In genomic region chr12:79512068-79512467, GRCh38 we compare ENCODE assay signal across 15 cellular contexts.
DNase-seq lines count a peak whose midpoint lies in the region; ATAC-seq, FAIRE-seq and TF ChIP-seq lines count a peak whose summit lies in the region.
"Had no signal": no experiment of that assay in that cellular context is flagged by ENCODE, and none has a peak within 500 bp of the region (broad histone marks: within the 10 kb centered on the region; RNA-seq: fewer than 3 reads in every experiment).

No MANE protein-coding gene starts in this region.

- WGBS in K562 (ENCODE audit: insufficient coverage, low coverage, missing lambda C conversion rate), result 0% methylated on average over 6 of the region's 6 CpGs

- TF ChIP-seq CTCF in GM06990 (IDR thresholded peaks at IDR 0.05; ENCODE audit: insufficient read depth, low read length, poor library complexity, severe bottlenecking), result peak; percentile 31
- TF ChIP-seq CTCF in K562 (IDR thresholded peaks at IDR 0.05 in 2 of 3, conservative IDR thresholded peaks at IDR 0.05 in 1 of 3; ENCODE audit: insufficient read depth in 2 of 3, low read depth in 1 of 3, low read length in 3 of 3), result peak in 2 of 3 experiments; percentile 8 to 10; a peak in 1 of 6 replicates
- peak; percentile 21 for TF ChIP-seq CTCF in neural crest cell (conservative IDR thresholded peaks at IDR 0.05)

- no peaks in the 10 kb centered on the region for H3K9me1 ChIP-seq in K562 (ENCODE audit: control insufficient read depth, insufficient read depth, low read length)

- intact Hi-C loops in K562 (cut with micrococcal nuclease), result no loop called here

- ATAC-seq in K562 (no peak), HG03280 (IDR thresholded peaks at IDR 0.05; ENCODE audit: unreplicated experiment) (no peak), GM18909 (IDR thresholded peaks at IDR 0.05; ENCODE audit: poor library complexity, unreplicated experiment) (no peak)
- ATAC-seq: activated CD8-positive, alpha-beta memory T cell treated with anti-CD3 and anti-CD28 coated beads, Interleukin-2, amount 10 ng/mL, durations not matched to agents 7 days and 5 days; gastroesophageal sphincter had no signal

- no peak overlapping the region for H3K4me3 Mint-ChIP-seq in neural crest cell
- H3K4me3 Mint-ChIP-seq: activated CD8-positive, alpha-beta memory T cell treated with anti-CD3 and anti-CD28 coated beads, Interleukin-2, amount 10 ng/mL, durations not matched to agents 7 days and 5 days; dendritic cell treated with granulocyte-macrophage colony-stimulating factor and Interleukin-4, amounts not matched to agents 40 ng/mL and 50 ng/mL, for 4 days; nephron had no signal

- BruUV-seq in K562 (replicated peaks; lab: Mats Ljungman, UMichigan), result no TSS peak

- in situ Hi-C loops in K562 (cut with MboI), result no loop called here

- H3K4me2 ChIP-seq in K562 (ENCODE audit: insufficient read depth, low read length), result no peak overlapping the region

- no peak overlapping the region for H3K27ac Mint-ChIP-seq in neural crest cell (ENCODE audit: unreplicated experiment)
- H3K27ac Mint-ChIP-seq: activated CD8-positive, alpha-beta memory T cell treated with anti-CD3 and anti-CD28 coated beads, Interleukin-2, amount 10 ng/mL, durations not matched to agents 7 days and 5 days; dendritic cell treated with granulocyte-macrophage colony-stimulating factor and Interleukin-4, amounts not matched to agents 40 ng/mL and 50 ng/mL, for 4 days; nephron had no signal

- CTCF ChIA-PET in K562 (lab: Yijun Ruan, JAX; ENCODE audit: low intra/inter-chr PET ratio), result no interaction called here

- POLR2A ChIA-PET in K562 (lab: Yijun Ruan, JAX), result no interaction called here

- FAIRE-seq in K562 (lab: Jason Lieb, UNC), result no peak
- FAIRE-seq: GM18507, small intestine had no signal

- no peak for TF ChIP-seq EP300 in Ishikawa (IDR thresholded peaks at IDR 0.05; ENCODE audit: borderline replicate concordance)
- no peak for TF ChIP-seq EP300 in K562 (IDR thresholded peaks at IDR 0.05; ENCODE audit: low read length)

- peak; percentile 43 for TF ChIP-seq RAD21 in Ishikawa (IDR thresholded peaks at IDR 0.05; ENCODE audit: low read depth)
- no peak for TF ChIP-seq RAD21 in K562 (CRISPR knock-in tag; conservative IDR thresholded peaks at IDR 0.05 in 1 of 2, IDR thresholded peaks at IDR 0.05 in 1 of 2)

- no peaks in the 10 kb centered on the region for H3K36me3 ChIP-seq in GM06990 (ENCODE audit: control insufficient read depth, insufficient read depth, low read length)
- no peaks in the 10 kb centered on the region for H3K36me3 ChIP-seq in K562 (ENCODE audit: control insufficient read depth, insufficient read depth, low read length)
- H3K36me3 ChIP-seq: gastroesophageal sphincter, left ventricle myocardium inferior had no signal

- H3K9ac ChIP-seq in K562 (ENCODE audit: insufficient read depth in 1 of 2, low read depth in 2 of 2, low read length in 2 of 2), result no peak overlapping the region

- H3K4me3 ChIP-seq in GM06990 (replicated peaks; ENCODE audit: low read depth, low read length) (no peak overlapping the region), K562 (no peak overlapping the region)
- H3K4me3 ChIP-seq: gastroesophageal sphincter, left ventricle myocardium inferior had no signal

- H3K9me3 Mint-ChIP-seq in neural crest cell, result peaks cover 6% of the 10 kb centered on the region

- no peaks in the 10 kb centered on the region for H3K4me1 Mint-ChIP-seq in neural crest cell
- H3K4me1 Mint-ChIP-seq: activated CD8-positive, alpha-beta memory T cell treated with anti-CD3 and anti-CD28 coated beads, Interleukin-2, amount 10 ng/mL, durations not matched to agents 7 days and 5 days; nephron had no signal

- H2AFZ ChIP-seq in K562 (ENCODE audit: low read depth, low read length), result no peak overlapping the region

- DNase-seq in GM06990 (ENCODE audit: extremely low read depth, insufficient read length) (no peak), K562 (ENCODE audit: extremely low read depth in 1 of 4, low spot score in 3 of 4) (no peak), neural crest cell (ENCODE audit: low read depth, low spot score) (no peak), H4 (ENCODE audit: low spot score) (no peak)
- DNase-seq: activated CD8-positive, alpha-beta memory T cell treated with anti-CD3 and anti-CD28 coated beads, Interleukin-2, amount 10 ng/mL, durations not matched to agents 7 days and 5 days; left ventricle myocardium inferior; Right ventricle myocardium superior; small intestine had no signal

- H3K27me3 ChIP-seq in GM06990 (replicated peaks; ENCODE audit: control insufficient read depth, insufficient read depth, low read length) (no peaks in the 10 kb centered on the region), K562 (ENCODE audit: control insufficient read depth in 2 of 2, insufficient read depth in 2 of 2, low read length in 2 of 2) (no peaks in the 10 kb centered on the region)
- H3K27me3 ChIP-seq: gastroesophageal sphincter had no signal

- no peaks in the 10 kb centered on the region for H3K79me2 ChIP-seq in K562 (ENCODE audit: control insufficient read depth, insufficient read depth, low read length)

- no peak overlapping the region for H3K27ac ChIP-seq in K562 (ENCODE audit: extremely low read depth, low read depth, low read length)
- H3K27ac ChIP-seq: gastroesophageal sphincter, left ventricle myocardium inferior had no signal

- H4K20me1 ChIP-seq in K562 (replicated peaks; ENCODE audit: control insufficient read depth, insufficient read depth, low read length), result no peaks in the 10 kb centered on the region

- no peaks in the 10 kb centered on the region for H3K36me3 Mint-ChIP-seq in neural crest cell (ENCODE audit: low read depth)
- H3K36me3 Mint-ChIP-seq: activated CD8-positive, alpha-beta memory T cell treated with anti-CD3 and anti-CD28 coated beads, Interleukin-2, amount 10 ng/mL, durations not matched to agents 7 days and 5 days had no signal

- no peaks in the 10 kb centered on the region for H3K4me1 ChIP-seq in K562 (replicated peaks in 1 of 2; ENCODE audit: control insufficient read depth in 2 of 2, insufficient read depth in 2 of 2, low read length in 2 of 2)
- H3K4me1 ChIP-seq: gastroesophageal sphincter, left ventricle myocardium inferior had no signal

- H3K27me3 Mint-ChIP-seq in neural crest cell (ENCODE audit: low read depth), result no peaks in the 10 kb centered on the region
- H3K27me3 Mint-ChIP-seq: activated CD8-positive, alpha-beta memory T cell treated with anti-CD3 and anti-CD28 coated beads, Interleukin-2, amount 10 ng/mL, durations not matched to agents 7 days and 5 days; dendritic cell treated with granulocyte-macrophage colony-stimulating factor and Interleukin-4, amounts not matched to agents 40 ng/mL and 50 ng/mL, for 4 days had no signal

- no peak for TF ChIP-seq POLR2A in K562 (conservative IDR thresholded peaks at IDR 0.05)

- H3K9me3 ChIP-seq in K562 (replicated peaks; ENCODE audit: control insufficient read depth, insufficient read depth, low read depth, low read length), result no peaks in the 10 kb centered on the region; the same call in 1 of the 2 replicates
- H3K9me3 ChIP-seq: gastroesophageal sphincter had no signal

TF ChIP-seq in Ishikawa, 13 proteins besides CTCF, POLR2A, EP300 and RAD21:
- TF ChIP-seq NFIC (IDR thresholded peaks at IDR 0.05), result no peak
- no peak for TF ChIP-seq USF1 (IDR thresholded peaks at IDR 0.05)
- TF ChIP-seq TEAD4 (IDR thresholded peaks at IDR 0.05), result no peak
- no peak for TF ChIP-seq YY1 (IDR thresholded peaks at IDR 0.05; ENCODE audit: low read depth)
- TF ChIP-seq ZBTB7A (IDR thresholded peaks at IDR 0.05; ENCODE audit: low read depth), result no peak
- TF ChIP-seq MAX (IDR thresholded peaks at IDR 0.05), result no peak
- no peak for TF ChIP-seq EGR1 (IDR thresholded peaks at IDR 0.05)
- TF ChIP-seq FOXM1 (IDR thresholded peaks at IDR 0.05; ENCODE audit: borderline replicate concordance, low read depth), result no peak
- TF ChIP-seq CREB1 (IDR thresholded peaks at IDR 0.05; ENCODE audit: low read depth), result no peak

TF ChIP-seq in K562, 482 proteins besides CTCF, POLR2A, EP300 and RAD21 (continues in another document):
- TF ChIP-seq, protein P1, sequence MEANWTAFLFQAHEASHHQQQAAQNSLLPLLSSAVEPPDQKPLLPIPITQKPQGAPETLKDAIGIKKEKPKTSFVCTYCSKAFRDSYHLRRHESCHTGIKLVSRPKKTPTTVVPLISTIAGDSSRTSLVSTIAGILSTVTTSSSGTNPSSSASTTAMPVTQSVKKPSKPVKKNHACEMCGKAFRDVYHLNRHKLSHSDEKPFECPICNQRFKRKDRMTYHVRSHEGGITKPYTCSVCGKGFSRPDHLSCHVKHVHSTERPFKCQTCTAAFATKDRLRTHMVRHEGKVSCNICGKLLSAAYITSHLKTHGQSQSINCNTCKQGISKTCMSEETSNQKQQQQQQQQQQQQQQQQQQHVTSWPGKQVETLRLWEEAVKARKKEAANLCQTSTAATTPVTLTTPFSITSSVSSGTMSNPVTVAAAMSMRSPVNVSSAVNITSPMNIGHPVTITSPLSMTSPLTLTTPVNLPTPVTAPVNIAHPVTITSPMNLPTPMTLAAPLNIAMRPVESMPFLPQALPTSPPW (CRISPR knock-in tag; IDR thresholded peaks at IDR 0.05), result no peak
- TF ChIP-seq ARNT (IDR thresholded peaks at IDR 0.05) (no peak), FOXJ2 (tag; IDR thresholded peaks at IDR 0.05) (no peak), RB1 (IDR thresholded peaks at IDR 0.05; ENCODE audit: low read depth) (no peak), DIDO1 (tag; IDR thresholded peaks at IDR 0.05; ENCODE audit: low read depth) (no peak), ZNF444 (CRISPR knock-in tag; IDR thresholded peaks at IDR 0.05) (no peak), ZBTB5 (IDR thresholded peaks at IDR 0.05) (no peak)
